9 cellular contexts compared by ENCODE assay signal in the genomic region with DNA sequence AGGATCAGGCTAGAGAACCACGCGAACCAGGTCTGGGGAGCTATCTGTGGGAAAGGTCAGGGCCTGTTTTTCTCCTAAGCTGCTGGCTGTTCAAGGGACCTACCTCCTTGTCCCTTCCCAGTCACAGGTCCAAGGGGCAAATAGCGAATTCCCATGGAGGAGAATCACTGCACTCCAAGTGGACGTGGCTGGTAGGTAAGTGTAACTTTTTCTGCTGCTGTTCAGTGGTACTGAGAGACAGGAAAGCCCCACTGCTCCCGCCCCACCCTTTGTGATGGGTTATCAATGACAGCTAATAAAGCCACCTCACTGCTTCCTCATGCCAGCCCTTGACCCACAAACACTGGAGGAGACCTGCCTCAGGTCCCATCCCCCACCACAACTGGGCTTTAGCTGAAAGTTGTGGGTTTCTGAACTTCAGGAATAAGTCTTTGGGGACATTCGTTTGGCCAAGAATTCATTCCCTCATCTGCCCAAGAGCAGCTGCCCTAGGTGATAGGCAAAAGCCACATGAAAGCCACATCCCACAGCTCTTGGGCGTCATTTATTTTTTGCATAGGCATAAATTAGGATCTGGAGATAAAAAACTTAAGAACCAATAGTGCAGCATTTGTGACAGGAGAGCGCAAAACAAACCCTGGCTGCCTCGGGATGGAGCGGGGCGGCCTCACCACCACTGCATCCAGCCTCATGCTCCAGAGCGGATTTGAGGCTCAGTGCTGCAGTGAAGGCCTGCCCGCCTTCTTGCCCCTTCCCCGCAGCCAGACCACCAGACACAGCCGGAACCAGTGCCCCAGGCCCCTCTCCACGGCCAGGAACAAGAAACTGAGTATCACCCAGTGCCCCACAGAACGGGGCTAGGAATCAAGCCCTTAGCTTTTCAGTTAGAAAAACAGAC. TPM values are rescaled to one million over a fixed set of nuclear protein-coding genes. Genes with fewer than 3 reads are reported as not detected.
DNase-seq lines count a peak whose midpoint lies in the region; ATAC-seq and TF ChIP-seq lines count a peak whose summit lies in the region.
"Had no signal": no experiment of that assay in that cellular context is flagged by ENCODE, and none has a peak within 500 bp of the region (broad histone marks: within the 10 kb centered on the region; RNA-seq: fewer than 3 reads in every experiment).

No MANE protein-coding gene starts in this region.

- intact Hi-C loops in heart left ventricle (cut with DNase I): no loop called here
- intact Hi-C loops in cardiac septum (cut with DNase I): no loop called here
- intact Hi-C loops in aorta (cut with DNase I): no loop called here

- DNase-seq in heart left ventricle (peak in 2 of 5 donors; percentile 10 to 40), cardiac septum (ENCODE audit: low spot score) (no peak), coronary artery (ENCODE audit: low spot score) (no peak), aorta (peak; percentile 39 to 46), amniotic stem cell (lab: John Stamatoyannopoulos, UW) (no peak)
- no peak for DNase-seq in naive thymus-derived CD8-positive, alpha-beta T cell
- DNase-seq: dermis blood vessel endothelial cell had no signal

- peak overlapping the region in 4 of 10 donors; percentile 10 to 66 (median 30) for H3K4me3 Mint-ChIP-seq in naive thymus-derived CD8-positive, alpha-beta T cell

- H3K36me3 ChIP-seq in heart left ventricle (peaks cover 6 to 98% (median 73%) of the 10 kb centered on the region in 9 donors), aorta (ENCODE audit: control insufficient read depth in 1 of 2, insufficient read depth in 2 of 2, low read length in 1 of 2) (peaks cover 4 to 23% of the 10 kb centered on the region in 2 donors)

- no peaks in the 10 kb centered on the region for H3K9me3 Mint-ChIP-seq in naive thymus-derived CD8-positive, alpha-beta T cell

- POLR2A ChIA-PET in naive thymus-derived CD8-positive, alpha-beta T cell (lab: Charles Lee): interaction anchor here (0.8 to 37.2 kb wide), 11 partner anchors 8 to 269 kb away, joined by 4 to 1495 read pairs (median 6); a partner anchor contains a TSS

- H3K4me3 ChIP-seq in heart left ventricle: no peak overlapping the region
- no peak overlapping the region for H3K4me3 ChIP-seq in coronary artery
- H3K4me3 ChIP-seq in aorta (ENCODE audit: low read length in 2 of 2): no peak overlapping the region

- ATAC-seq in heart left ventricle (no peak), aorta (ENCODE audit: low FRiP score) (no peak), HG02763 (IDR thresholded peaks at IDR 0.05; ENCODE audit: unreplicated experiment) (no peak), HG02588 (IDR thresholded peaks at IDR 0.05; ENCODE audit: unreplicated experiment) (no peak)
- peak in 1 of 2 donors; percentile 1 for ATAC-seq in naive thymus-derived CD8-positive, alpha-beta T cell

- H3K27me3 ChIP-seq in heart left ventricle (no peaks in the 10 kb centered on the region), aorta (ENCODE audit: control insufficient read depth in 1 of 2, insufficient read depth in 2 of 2, low read length in 1 of 2) (no peaks in the 10 kb centered on the region)

- H3K4me1 Mint-ChIP-seq in naive thymus-derived CD8-positive, alpha-beta T cell: peaks cover 26 to 72% (median 61%) of the 10 kb centered on the region in 4 donors

- H3K27ac ChIP-seq in heart left ventricle: peak overlapping the region in 11 of 12 donors; percentile 44 to 88 (median 71)
- peak overlapping the region; percentile 75 to 79 for H3K27ac ChIP-seq in coronary artery
- peak overlapping the region in 1 of 2 donors; percentile 5 for H3K27ac ChIP-seq in aorta (ENCODE audit: low read depth in 1 of 2, low read length in 2 of 2)

- H3K9me3 ChIP-seq in heart left ventricle (no peaks in the 10 kb centered on the region), aorta (ENCODE audit: control insufficient read depth, low read length) (no peaks in the 10 kb centered on the region)

- 77 to 88% (median 85%) methylated on average over 13 to 17 of the region's 17 CpGs for WGBS in heart left ventricle, 4 donors
- 73 to 77% methylated on average over 17 of the region's 17 CpGs for WGBS in aorta, 2 donors

- peaks cover 0 to 80% (median 6%) of the 10 kb centered on the region in 3 donors for H3K36me3 Mint-ChIP-seq in naive thymus-derived CD8-positive, alpha-beta T cell

- peak overlapping the region; percentile 42 to 97 (median 91) for H3K27ac Mint-ChIP-seq in naive thymus-derived CD8-positive, alpha-beta T cell

- TF ChIP-seq CTCF in heart left ventricle (IDR thresholded peaks at IDR 0.05): no peak
- TF ChIP-seq CTCF in coronary artery (IDR thresholded peaks at IDR 0.05): no peak

- H3K4me1 ChIP-seq in heart left ventricle (peaks cover 0 to 48% (median 29%) of the 10 kb centered on the region in 12 donors), aorta (ENCODE audit: control insufficient read depth in 1 of 2, insufficient read depth in 2 of 2, low read length in 2 of 2) (peaks cover 0 to 3% of the 10 kb centered on the region in 2 donors)

- H3K27me3 Mint-ChIP-seq in naive thymus-derived CD8-positive, alpha-beta T cell: no peaks in the 10 kb centered on the region

- TF ChIP-seq POLR2A in heart left ventricle (IDR thresholded peaks at IDR 0.05): no peak

RNA-seq across cellular contexts. Expression of a gene that starts 21.3 kb away (rescaled TPM):
- total RNA-seq in heart left ventricle (100 to 1,000 TPM in 6 of 9 donors, 10 to 100 TPM in 3; 75.2 to 405 (median 125) TPM), cardiac septum (130 TPM), aorta (100 to 1,000 TPM; 275 to 495 TPM)
- polyA plus RNA-seq in heart left ventricle (100 to 1,000 TPM in 1 of 2 donors, 10 to 100 TPM in 1; 41.3 to 203 TPM), aorta (100 to 1,000 TPM in 1 of 2 donors, 10 to 100 TPM in 1; 95.4 to 303 TPM)
- 1,000 to 10,000 TPM; 1,061 to 1,073 TPM for total RNA-seq in naive thymus-derived CD8-positive, alpha-beta T cell
- 100 to 1,000 TPM; 491 to 802 (median 518) TPM for polyA plus RNA-seq in naive thymus-derived CD8-positive, alpha-beta T cell

RNA-seq across cellular contexts. Expression of a gene that starts 28.7 kb away (rescaled TPM):
- 10 to 100 TPM; 23.7 to 45.3 (median 28.1) TPM for total RNA-seq in heart left ventricle
- polyA plus RNA-seq in heart left ventricle: 10 to 100 TPM; 15.6 to 21.6 TPM
- total RNA-seq in cardiac septum: 34.3 TPM
- total RNA-seq in naive thymus-derived CD8-positive, alpha-beta T cell: 10 to 100 TPM; 64.6 to 73.3 TPM
- 10 to 100 TPM; 17.2 to 29.3 (median 22.6) TPM for polyA plus RNA-seq in naive thymus-derived CD8-positive, alpha-beta T cell
- 10 to 100 TPM; 49.5 to 59.2 TPM for total RNA-seq in aorta
- polyA plus RNA-seq in aorta: 10 to 100 TPM; 10.5 to 21.6 TPM

RNA-seq across cellular contexts. Expression of a gene that starts 33.7 kb away (rescaled TPM):
- total RNA-seq in heart left ventricle: 10 to 100 TPM; 14.7 to 34.0 (median 22.8) TPM
- polyA plus RNA-seq in heart left ventricle: 10 to 100 TPM in 1 of 2 donors, 1 to 10 TPM in 1; 7.8 to 33.9 TPM
- total RNA-seq in cardiac septum: 24.0 TPM
- 10 to 100 TPM; 50.5 to 52.6 TPM for total RNA-seq in naive thymus-derived CD8-positive, alpha-beta T cell
- 1 to 10 TPM; 6.7 to 8.2 (median 7.8) TPM for polyA plus RNA-seq in naive thymus-derived CD8-positive, alpha-beta T cell
- total RNA-seq in aorta: 10 to 100 TPM; 54.0 to 54.7 TPM
- 10 to 100 TPM; 19.7 to 30.0 TPM for polyA plus RNA-seq in aorta

RNA-seq across cellular contexts. Expression of a gene that starts 52.7 kb away (rescaled TPM):
- total RNA-seq in heart left ventricle (10 to 100 TPM; 37.1 to 82.1 (median 71.6) TPM), cardiac septum (55.7 TPM), aorta (10 to 100 TPM; 36.0 to 39.2 TPM)
- polyA plus RNA-seq in heart left ventricle (10 to 100 TPM; 32.3 to 45.6 TPM), aorta (10 to 100 TPM; 28.9 to 42.4 TPM)
- total RNA-seq in naive thymus-derived CD8-positive, alpha-beta T cell: 10 to 100 TPM; 56.1 to 60.9 TPM
- polyA plus RNA-seq in naive thymus-derived CD8-positive, alpha-beta T cell: 10 to 100 TPM; 67.2 to 79.3 (median 75.9) TPM

RNA-seq across cellular contexts. Expression of a gene that starts 59.5 kb away (rescaled TPM):
- total RNA-seq in heart left ventricle: 10 to 100 TPM in 5 of 9 donors, 1 to 10 TPM in 4; 8.2 to 16.4 (median 10.4) TPM
- polyA plus RNA-seq in heart left ventricle: 10 to 100 TPM in 1 of 2 donors, 1 to 10 TPM in 1; 7.9 to 14.9 TPM
- total RNA-seq in cardiac septum: 8.1 TPM
- total RNA-seq in naive thymus-derived CD8-positive, alpha-beta T cell: 10 to 100 TPM in 1 of 2 experiments, 1 to 10 TPM in 1; 9.3 to 11.5 TPM
- polyA plus RNA-seq in naive thymus-derived CD8-positive, alpha-beta T cell: 10 to 100 TPM; 11.2 to 14.7 (median 13.1) TPM
- total RNA-seq in aorta: 10 to 100 TPM in 1 of 2 donors, 1 to 10 TPM in 1; 8.2 to 10.8 TPM
- polyA plus RNA-seq in aorta: 10 to 100 TPM in 1 of 2 donors, 1 to 10 TPM in 1; 8.8 to 14.3 TPM

Comparison
In these comparisons a context has a peak if more than half of its experiments do, and no peak if none do; other contexts are left out.
1. DNase-seq: peak in aorta (2 of 2); none in cardiac septum (single experiment), coronary artery (single experiment), naive thymus-derived CD8-positive, alpha-beta T cell (0 of 10) and amniotic stem cell (single experiment).